In genomic region chr18:79399275-79400081, GRCh38 we compare ENCODE assay signal across 8 cellular contexts. TPM values are rescaled to one million over a fixed set of nuclear protein-coding genes. Genes with fewer than 3 reads are reported as not detected.
A peak's percentile ranks its signal among the peaks of the same experiment; 100 is the strongest.
DNase-seq lines count a peak whose midpoint lies in the region; ATAC-seq, FAIRE-seq and TF ChIP-seq lines count a peak whose summit lies in the region.

No MANE protein-coding gene starts in this region.

- peak overlapping the region; percentile 90 for H3K4me2 ChIP-seq in A549

- WGBS in A549 (ENCODE audit: missing lambda C conversion rate) = 81% methylated on average over 39 of the region's 79 CpGs
- 15 to 39% (median 17%) methylated on average over 33 to 79 of the region's 79 CpGs for WGBS in stomach, 5 donors

- no peak for ATAC-seq in A549
- ATAC-seq in HG03175 (IDR thresholded peaks at IDR 0.05; ENCODE audit: unreplicated experiment) = peak; percentile 5
- ATAC-seq in left lobe of liver = peak; percentile 5
- ATAC-seq in GM21367 (IDR thresholded peaks at IDR 0.05; ENCODE audit: unreplicated experiment) = no peak
- ATAC-seq in GM21529 (IDR thresholded peaks at IDR 0.05; ENCODE audit: unreplicated experiment) = no peak

- POLR2A ChIA-PET in A549 (lab: Yijun Ruan, JAX) = no interaction called here

- no peaks in the 10 kb centered on the region for H3K36me3 ChIP-seq in ascending aorta
- no peaks in the 10 kb centered on the region for H3K36me3 ChIP-seq in stomach

- CTCF ChIA-PET in A549 (lab: Yijun Ruan, JAX) = no interaction called here

- no peaks in the 10 kb centered on the region for H3K4me1 ChIP-seq in A549
- peaks cover 9 to 23% of the 10 kb centered on the region in 2 donors for H3K4me1 ChIP-seq in ascending aorta
- peaks cover 37 to 86% (median 71%) of the 10 kb centered on the region in 4 donors for H3K4me1 ChIP-seq in stomach

- no peaks in the 10 kb centered on the region for H3K9me3 ChIP-seq in A549
- H3K9me3 ChIP-seq in ascending aorta = no peaks in the 10 kb centered on the region
- H3K9me3 ChIP-seq in stomach = no peaks in the 10 kb centered on the region

- TF ChIP-seq RAD21 in A549 (conservative IDR thresholded peaks at IDR 0.05 in 1 of 2, IDR thresholded peaks at IDR 0.05 in 1 of 2) = no peak

- TF ChIP-seq POLR2A in A549 (IDR thresholded peaks at IDR 0.05; ENCODE audit: low read length) = no peak
- no peak for TF ChIP-seq POLR2A in stomach (IDR thresholded peaks at IDR 0.05)

- TF ChIP-seq CTCF in A549 (IDR thresholded peaks at IDR 0.05) (no peak), ascending aorta (IDR thresholded peaks at IDR 0.05) (no peak), stomach (IDR thresholded peaks at IDR 0.05) (no peak)

- no peak for TF ChIP-seq EP300 in A549 (IDR thresholded peaks at IDR 0.05)
- TF ChIP-seq EP300 in stomach (IDR thresholded peaks at IDR 0.05) = no peak

- H3K4me3 ChIP-seq in A549 (peak overlapping the region; percentile 78), ascending aorta (peak overlapping the region; percentile 91 to 96), stomach (peak overlapping the region; percentile 62 to 84 (median 78))

- H3K27ac ChIP-seq in A549 (peak overlapping the region; percentile 81 to 98), ascending aorta (peak overlapping the region; percentile 89 to 90), stomach (peak overlapping the region in 4 of 5 donors; percentile 71 to 91 (median 83))

- intact Hi-C loops in ascending aorta (cut with DNase I) = loop anchor here (5.0 to 10.0 kb wide), 6 partner anchors 58 to 705 kb away; partner anchors contain the start of genes ADNP2, ATP9B, RBFA and TXNL4A
- intact Hi-C loops in stomach (cut with DNase I; ENCODE audit: low total_unique reads) = no loop called here

- no peak for FAIRE-seq in A549 (lab: Jason Lieb, UNC)

- DNase-seq in A549 (ENCODE audit: low read depth in 1 of 2, low spot score in 1 of 2) (no peak), ascending aorta (ENCODE audit: low spot score in 2 of 2) (peak in 1 of 2 donors; percentile 67), left lobe of liver (ENCODE audit: low spot score) (no peak), stomach (no peak), C1 segment of cervical spinal cord (lab: John Stamatoyannopoulos, UW) (no peak)

- no peaks in the 10 kb centered on the region for H3K27me3 ChIP-seq in ascending aorta
- H3K27me3 ChIP-seq in stomach = peaks cover 0 to 55% (median 30%) of the 10 kb centered on the region in 3 donors

TF ChIP-seq in A549, 52 proteins besides CTCF, POLR2A, EP300 and RAD21:
- TF ChIP-seq HOXA7 (CRISPR knock-in tag; IDR thresholded peaks at IDR 0.05) = no peak
- TF ChIP-seq JUNB (IDR thresholded peaks at IDR 0.05) = no peak
- TF ChIP-seq REST (IDR thresholded peaks at IDR 0.05) = no peak
- TF ChIP-seq HOXB5 (CRISPR knock-in tag; IDR thresholded peaks at IDR 0.05) = no peak
- TF ChIP-seq CEBPB (IDR thresholded peaks at IDR 0.05) = no peak
- no peak for TF ChIP-seq FOSB (CRISPR knock-in tag; IDR thresholded peaks at IDR 0.05)
- TF ChIP-seq ZNF302 (CRISPR knock-in tag; IDR thresholded peaks at IDR 0.05) = no peak
- TF ChIP-seq PBX3 (IDR thresholded peaks at IDR 0.05) = no peak
- TF ChIP-seq ZSCAN20 (CRISPR knock-in tag; IDR thresholded peaks at IDR 0.05) = no peak
- TF ChIP-seq TP53 (CRISPR knock-in tag; IDR thresholded peaks at IDR 0.05) = no peak
- no peak for TF ChIP-seq HOXB13 (CRISPR knock-in tag; IDR thresholded peaks at IDR 0.05; ENCODE audit: low read depth)
- TF ChIP-seq ESRRA (IDR thresholded peaks at IDR 0.05; ENCODE audit: borderline replicate concordance, low read length) = no peak
- TF ChIP-seq ELK1 (IDR thresholded peaks at IDR 0.05; ENCODE audit: low read depth, low read length) = no peak
- TF ChIP-seq RNF2 (IDR thresholded peaks at IDR 0.05; ENCODE audit: borderline replicate concordance, low read depth) = no peak

RNA-seq across cellular contexts. Expression of gene NFATC1, which starts 3.7 kb away (rescaled TPM):
- polyA plus RNA-seq in A549 (2011; rRNA removed) (0.52 and 1.2 TPM in 2 replicates), A549 (2017; fragmentation: RNase III; extraction: RNeasy Plus Mini Kit Qiagen cat#74134 plus additional on column Dnase treatment) (1.7 to 2.3 TPM (median 2.0 TPM) in 3 replicates), stomach (1 to 10 TPM; 2.6 to 8.2 (median 2.6) TPM)
- polyA plus RNA-seq in A549 (2012; cell fraction: cytosol; rRNA removed) = 1.4 and 2.3 TPM in 2 replicates
- 3.2 and 4.6 TPM in 2 replicates for polyA plus RNA-seq in A549 (2012; cell fraction: nucleus; rRNA removed)
- 0.95 and 1.6 TPM in 2 replicates for polyA minus RNA-seq in A549 (2011; rRNA and poly(A)+ RNA removed)
- total RNA-seq in ascending aorta (64.1 TPM), left lobe of liver (4.5 TPM), stomach (10 to 100 TPM in 1 of 5 donors, 1 to 10 TPM in 4; 5.4 to 14.0 (median 6.6) TPM)

Comparison
In these comparisons a context has a peak if more than half of its experiments do, and no peak if none do; other contexts are left out.
1. ATAC-seq: peak in HG03175 (single experiment) and left lobe of liver (single experiment); none in A549 (0 of 2), GM21367 (single experiment) and GM21529 (single experiment).
2. Peak in every context shown above with its lines, with median percentiles within 50 percentile points of each other: H3K27ac ChIP-seq and H3K4me3 ChIP-seq.